19 cellular contexts compared by ENCODE assay signal in the genomic region with DNA sequence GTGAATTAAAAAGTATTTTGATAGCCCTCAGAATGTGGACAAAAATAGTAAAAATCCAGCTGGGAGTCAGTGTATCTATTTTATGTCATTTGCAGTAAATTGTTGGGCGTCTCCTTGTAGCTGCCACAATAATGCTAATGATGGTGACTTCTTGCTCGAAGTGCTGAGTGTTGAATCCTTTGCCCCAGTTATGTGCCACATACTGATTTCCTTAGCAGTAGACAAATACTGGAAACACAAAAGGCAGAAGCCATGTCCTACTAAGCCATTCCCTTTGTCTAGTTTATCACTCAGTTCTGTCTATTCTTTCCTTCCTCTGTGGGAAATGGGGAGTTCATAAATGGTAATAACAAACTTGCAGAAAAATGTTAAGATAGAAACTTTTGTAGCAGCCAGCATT.
DNase-seq lines count a peak whose midpoint lies in the region; ATAC-seq and TF ChIP-seq lines count a peak whose summit lies in the region.
"Had no signal": no experiment of that assay in that cellular context is flagged by ENCODE, and none has a peak within 500 bp of the region (broad histone marks: within the 10 kb centered on the region; RNA-seq: fewer than 3 reads in every experiment).

No MANE protein-coding gene starts in this region.

- no peaks in the 10 kb centered on the region for H3K27me3 ChIP-seq in colonic mucosa
- no peaks in the 10 kb centered on the region for H3K27me3 ChIP-seq in prostate gland (replicated peaks; ENCODE audit: insufficient read depth)
- H3K27me3 ChIP-seq: BE2C, MG63 had no signal

- H3K27me3 Mint-ChIP-seq in Calu3 (ENCODE audit: unreplicated experiment): no peaks in the 10 kb centered on the region
- H3K27me3 Mint-ChIP-seq in stimulated activated naive CD8-positive, alpha-beta T cell treated with anti-CD3 and anti-CD28 coated beads, Interleukin-15, amount 100 ng/mL, for 72 hours: peaks cover 25% of the 10 kb centered on the region

- no peak for TF ChIP-seq POLR2A in prostate gland (IDR thresholded peaks at IDR 0.05)

- peak overlapping the region; percentile 71 for H3K27ac Mint-ChIP-seq in Calu3 (ENCODE audit: unreplicated experiment)
- H3K27ac Mint-ChIP-seq in stimulated activated naive CD8-positive, alpha-beta T cell treated with anti-CD3 and anti-CD28 coated beads, Interleukin-15, amount 100 ng/mL, for 72 hours: no peak overlapping the region
- H3K27ac Mint-ChIP-seq: CD8-positive, alpha-beta T cell had no signal

- no peak for DNase-seq in Calu3
- no peak for DNase-seq in colonic mucosa
- no peak for DNase-seq in left lobe of liver (ENCODE audit: low spot score)
- no peak for DNase-seq in prostate gland (ENCODE audit: low spot score)
- no peak for DNase-seq in COR-L47 (lab: John Stamatoyannopoulos, UW)
- DNase-seq in RKO (ENCODE audit: low spot score): no peak
- DNase-seq in stimulated activated naive CD8-positive, alpha-beta T cell treated with anti-CD3 and anti-CD28 coated beads, Interleukin-15, amount 100 ng/mL, for 72 hours: no peak
- DNase-seq in HUDEP-2 (lab: John Stamatoyannopoulos, UW; ENCODE audit: unreplicated experiment in 76 of 76): no peak
- DNase-seq: 8988T; BE2C; CD8-positive, alpha-beta T cell; DMS 273 treated with DMSO at 0.1 percent for 48 hours; GOT3; IMR-90; Karpas-422; MG63; NCI-H2081 treated with DMSO at 0.1 percent for 48 hours; NCI-H524; SHP77 had no signal

- no TSS peak for BruUV-seq in Calu3 (replicated peaks; lab: Mats Ljungman, UMichigan)

- no peaks in the 10 kb centered on the region for H3K9me3 Mint-ChIP-seq in Calu3 (ENCODE audit: low read depth, unreplicated experiment)
- H3K9me3 Mint-ChIP-seq in stimulated activated naive CD8-positive, alpha-beta T cell treated with anti-CD3 and anti-CD28 coated beads, Interleukin-15, amount 100 ng/mL, for 72 hours: no peaks in the 10 kb centered on the region
- H3K9me3 Mint-ChIP-seq: CD8-positive, alpha-beta T cell had no signal

- 54% methylated on average over 2 of the region's 2 CpGs for WGBS in prostate gland

- no peaks in the 10 kb centered on the region for H3K36me3 Mint-ChIP-seq in Calu3 (ENCODE audit: insufficient read depth, unreplicated experiment)
- H3K36me3 Mint-ChIP-seq: CD8-positive, alpha-beta T cell had no signal

- H3K9me3 ChIP-seq in colonic mucosa: no peaks in the 10 kb centered on the region
- H3K9me3 ChIP-seq in prostate gland: no peaks in the 10 kb centered on the region
- H3K9me3 ChIP-seq: BE2C, MG63 had no signal

- no peak overlapping the region for H3K9ac ChIP-seq in colonic mucosa (ENCODE audit: low read depth in 2 of 2, low read length in 2 of 2)

- peaks cover 23% of the 10 kb centered on the region for H3K4me1 Mint-ChIP-seq in Calu3 (ENCODE audit: low read depth, unreplicated experiment)
- H3K4me1 Mint-ChIP-seq in stimulated activated naive CD8-positive, alpha-beta T cell treated with anti-CD3 and anti-CD28 coated beads, Interleukin-15, amount 100 ng/mL, for 72 hours: no peaks in the 10 kb centered on the region

- H3K4me1 ChIP-seq in colonic mucosa: no peaks in the 10 kb centered on the region
- no peaks in the 10 kb centered on the region for H3K4me1 ChIP-seq in prostate gland (replicated peaks)
- H3K4me1 ChIP-seq: BE2C had no signal

- CTCF ChIA-PET in Calu3 (lab: Charles Lee): interaction anchor here (0.7 to 1.1 kb wide), 2 partner anchors 10 to 423 kb away, joined by 3 to 6 read pairs; no protein-coding TSS in a partner anchor

- peak; percentile 11 for ATAC-seq in left lobe of liver
- ATAC-seq in stimulated activated naive CD8-positive, alpha-beta T cell treated with anti-CD3 and anti-CD28 coated beads, Interleukin-15, amount 100 ng/mL, for 72 hours: no peak
- ATAC-seq: CD8-positive, alpha-beta T cell had no signal

- H3K27ac ChIP-seq in colonic mucosa: peak overlapping the region; percentile 28
- peak overlapping the region; percentile 21 to 57 for H3K27ac ChIP-seq in prostate gland

- no peak overlapping the region for H3K4me3 Mint-ChIP-seq in Calu3 (ENCODE audit: low read depth, unreplicated experiment)
- H3K4me3 Mint-ChIP-seq in stimulated activated naive CD8-positive, alpha-beta T cell treated with anti-CD3 and anti-CD28 coated beads, Interleukin-15, amount 100 ng/mL, for 72 hours: no peak overlapping the region
- H3K4me3 Mint-ChIP-seq: CD8-positive, alpha-beta T cell had no signal

- no peak for TF ChIP-seq CTCF in Calu3 (IDR thresholded peaks at IDR 0.05; ENCODE audit: unreplicated experiment)
- TF ChIP-seq CTCF in colonic mucosa (IDR thresholded peaks at IDR 0.05): no peak
- TF ChIP-seq CTCF in prostate gland (IDR thresholded peaks at IDR 0.05): no peak

- intact Hi-C loops in Calu3 (cut with micrococcal nuclease; ENCODE audit: unreplicated experiment): no loop called here
- intact Hi-C loops in colonic mucosa (cut with DNase I): no loop called here
- intact Hi-C loops in prostate gland (cut with DNase I): no loop called here

- H3K36me3 ChIP-seq in colonic mucosa (no peaks in the 10 kb centered on the region), prostate gland (no peaks in the 10 kb centered on the region)
- H3K36me3 ChIP-seq: BE2C, MG63 had no signal

- no peak overlapping the region for H3K4me3 ChIP-seq in colonic mucosa
- no peak overlapping the region for H3K4me3 ChIP-seq in prostate gland
- H3K4me3 ChIP-seq: MG63 had no signal
